ENCODE assay signal across 12 cellular contexts in genomic region chr9:14270358-14271077, GRCh38. TPM values are rescaled to one million over a fixed set of nuclear protein-coding genes. Genes with fewer than 3 reads are reported as not detected.
DNase-seq lines count a peak whose midpoint lies in the region; ATAC-seq and TF ChIP-seq lines count a peak whose summit lies in the region.
"Had no signal": no experiment of that assay in that cellular context is flagged by ENCODE, and none has a peak within 500 bp of the region (broad histone marks: within the 10 kb centered on the region; RNA-seq: fewer than 3 reads in every experiment).

No MANE protein-coding gene starts in this region.

- TF ChIP-seq RAD21 in IMR-90 (IDR thresholded peaks at IDR 0.05; ENCODE audit: low read length), result no peak

- H2AK5ac ChIP-seq in IMR-90 (ENCODE audit: low read depth, low read length), result no peak overlapping the region

- TF ChIP-seq CTCF in IMR-90 (conservative IDR thresholded peaks at IDR 0.05; ENCODE audit: low read depth, low read length) (no peak), sigmoid colon (IDR thresholded peaks at IDR 0.05) (no peak)

- intact Hi-C loops in IMR-90 (cut with micrococcal nuclease) (no loop called here), sigmoid colon (cut with DNase I) (loop anchor here (5.0 kb wide), 2 partner anchors 42 to 63 kb away; partner anchors contain the start of gene NFIB)

- no peak for TF ChIP-seq POLR2A in IMR-90 (IDR thresholded peaks at IDR 0.05; ENCODE audit: low read depth, low read length)
- TF ChIP-seq POLR2A in sigmoid colon (IDR thresholded peaks at IDR 0.05), result no peak

- H2BK5ac ChIP-seq in IMR-90 (ENCODE audit: low read depth, low read length, poor library complexity, severe bottlenecking), result no peak overlapping the region

- WGBS in IMR-90 (ENCODE audit: extremely low coverage in 2 of 2, insufficient read length in 1 of 2), 2 experiments, result no CpG with 5 or more reads among the region's 4 CpGs
- 65 to 83% methylated on average over 4 of the region's 4 CpGs for WGBS in sigmoid colon, 2 donors

- no TSS peak for BruUV-seq in IMR-90 (replicated peaks; lab: Mats Ljungman, UMichigan)

- no peak overlapping the region for H2BK15ac ChIP-seq in IMR-90 (ENCODE audit: low read depth, low read length)

- no peak overlapping the region for H2BK20ac ChIP-seq in IMR-90 (ENCODE audit: low read depth, low read length)

- H3K9me1 ChIP-seq in IMR-90 (ENCODE audit: insufficient read depth, low read length), result no peaks in the 10 kb centered on the region

- CTCF ChIA-PET in IMR-90 (lab: Yijun Ruan, JAX), result no interaction called here

- no peak overlapping the region for H4K8ac ChIP-seq in IMR-90 (ENCODE audit: low read depth in 2 of 2, low read length in 2 of 2)

- dilution Hi-C loops in IMR-90 (cut with HindIII; ENCODE audit: low sequenced_read_pairs, unreplicated experiment), result no loop called here

- H4K5ac ChIP-seq in IMR-90 (ENCODE audit: low read depth, low read length), result no peak overlapping the region

- no peak overlapping the region for H2AFZ ChIP-seq in IMR-90 (replicated peaks; ENCODE audit: low read length, poor library complexity)
- H2AFZ ChIP-seq: parathyroid adenoma had no signal

- H3K9me3 ChIP-seq in IMR-90 (ENCODE audit: control insufficient read depth, insufficient read depth, low read length), result no peaks in the 10 kb centered on the region
- H3K9me3 ChIP-seq in sigmoid colon, result no peaks in the 10 kb centered on the region
- H3K9me3 ChIP-seq: tibial nerve had no signal

- H3K79me1 ChIP-seq in IMR-90 (ENCODE audit: low read depth in 1 of 2, low read length in 2 of 2), result no peaks in the 10 kb centered on the region

- H3K27me3 ChIP-seq in IMR-90 (ENCODE audit: control insufficient read depth, insufficient read depth, low read length) (peaks cover 9% of the 10 kb centered on the region), sigmoid colon (no peaks in the 10 kb centered on the region)
- H3K27me3 ChIP-seq: tibial nerve had no signal

- H2BK120ac ChIP-seq in IMR-90 (ENCODE audit: low read depth, low read length), result no peak overlapping the region

- H3K4me1 ChIP-seq in IMR-90 (ENCODE audit: control insufficient read depth, insufficient read depth, low read length) (peaks cover 2% of the 10 kb centered on the region; the same call in 1 of the 2 replicates), sigmoid colon (peaks cover 0 to 63% (median 54%) of the 10 kb centered on the region in 4 donors)
- H3K4me1 ChIP-seq: parathyroid adenoma had no signal

- H3K4me3 Mint-ChIP-seq in stimulated activated naive CD8-positive, alpha-beta T cell treated with anti-CD3 and anti-CD28 coated beads, Interleukin-15, amount 100 ng/mL, for 72 hours, result no peak overlapping the region
- no peak overlapping the region for H3K4me3 Mint-ChIP-seq in naive thymus-derived CD8-positive, alpha-beta T cell
- H3K4me3 Mint-ChIP-seq: activated CD4-positive, alpha-beta T cell treated with anti-CD3 and anti-CD28 coated beads for 36 hours; activated naive CD4-positive, alpha-beta T cell treated with anti-CD3 and anti-CD28 coated beads, Interleukin-2, amount 50 U/mL, for 24 hours had no signal

- no peak overlapping the region for H3K9ac ChIP-seq in IMR-90 (ENCODE audit: low read depth, low read length)
- H3K9ac ChIP-seq: parathyroid adenoma had no signal

- no peak overlapping the region for H3K27ac Mint-ChIP-seq in stimulated activated naive CD8-positive, alpha-beta T cell treated with anti-CD3 and anti-CD28 coated beads, Interleukin-15, amount 100 ng/mL, for 72 hours
- H3K27ac Mint-ChIP-seq in naive thymus-derived CD8-positive, alpha-beta T cell, result no peak overlapping the region
- H3K27ac Mint-ChIP-seq: activated CD4-positive, alpha-beta T cell treated with anti-CD3 and anti-CD28 coated beads for 36 hours; activated naive CD4-positive, alpha-beta T cell treated with anti-CD3 and anti-CD28 coated beads, Interleukin-2, amount 50 U/mL, for 24 hours had no signal

- ATAC-seq in IMR-90 (ENCODE audit: low read depth), result no peak; the same call in 1 of the 2 replicates
- peak; percentile 80 for ATAC-seq in SK-N-SH treated with all-trans-retinoic acid at 6 μM for 48 hours
- no peak for ATAC-seq in stimulated activated naive CD8-positive, alpha-beta T cell treated with anti-CD3 and anti-CD28 coated beads, Interleukin-15, amount 100 ng/mL, for 72 hours
- no peak for ATAC-seq in naive thymus-derived CD8-positive, alpha-beta T cell
- ATAC-seq: activated CD4-positive, alpha-beta T cell treated with anti-CD3 and anti-CD28 coated beads for 36 hours had no signal

- no peak overlapping the region for H2AK9ac ChIP-seq in IMR-90 (replicated peaks; ENCODE audit: low read depth, low read length, poor library complexity)

- no peaks in the 10 kb centered on the region for H3K36me3 Mint-ChIP-seq in naive thymus-derived CD8-positive, alpha-beta T cell
- H3K36me3 Mint-ChIP-seq: activated naive CD4-positive, alpha-beta T cell treated with anti-CD3 and anti-CD28 coated beads, Interleukin-2, amount 50 U/mL, for 24 hours had no signal

- POLR2A ChIA-PET in IMR-90 (lab: Charles Lee; ENCODE audit: unreplicated experiment), result no interaction called here
- POLR2A ChIA-PET in naive thymus-derived CD8-positive, alpha-beta T cell (lab: Charles Lee), result no interaction called here

- no peak overlapping the region for H3K27ac ChIP-seq in IMR-90 (ENCODE audit: insufficient read depth, low read length)
- peak overlapping the region in 3 of 4 donors; percentile 59 to 81 (median 75) for H3K27ac ChIP-seq in sigmoid colon
- H3K27ac ChIP-seq: parathyroid adenoma had no signal

- peak; percentile 51 for DNase-seq in IMR-90
- DNase-seq in fibroblast of the conjunctiva (ENCODE audit: low read depth), result peak; percentile 63
- DNase-seq in sigmoid colon, result peak; percentile 75
- no peak for DNase-seq in stimulated activated naive CD8-positive, alpha-beta T cell treated with anti-CD3 and anti-CD28 coated beads, Interleukin-15, amount 100 ng/mL, for 72 hours
- DNase-seq in naive thymus-derived CD8-positive, alpha-beta T cell, result no peak
- no peak for DNase-seq in stimulated activated CD4-positive, alpha-beta T cell treated with anti-CD3 and anti-CD28 coated beads, Interleukin-4, amount 100 ng/mL, for 24 hours
- DNase-seq: activated CD4-positive, alpha-beta T cell treated with anti-CD3 and anti-CD28 coated beads for 36 hours; T-helper 2 cell had no signal

- peaks cover 37% of the 10 kb centered on the region for H3K27me3 Mint-ChIP-seq in stimulated activated naive CD8-positive, alpha-beta T cell treated with anti-CD3 and anti-CD28 coated beads, Interleukin-15, amount 100 ng/mL, for 72 hours
- H3K27me3 Mint-ChIP-seq in naive thymus-derived CD8-positive, alpha-beta T cell, result peaks cover 9 to 43% (median 18%) of the 10 kb centered on the region in 5 donors

- peak in 2 of 4 donors; percentile 23 to 63 for TF ChIP-seq EP300 in sigmoid colon (IDR thresholded peaks at IDR 0.05)

- H3K4me3 ChIP-seq in IMR-90 (ENCODE audit: insufficient read depth, low read depth, low read length), result no peak overlapping the region
- peak overlapping the region in 2 of 4 donors; percentile 1 to 14 for H3K4me3 ChIP-seq in sigmoid colon
- H3K4me3 ChIP-seq: tibial nerve had no signal

- no peak overlapping the region for H3K4me2 ChIP-seq in IMR-90 (ENCODE audit: low read depth, low read length)

- H3K4me1 Mint-ChIP-seq in stimulated activated naive CD8-positive, alpha-beta T cell treated with anti-CD3 and anti-CD28 coated beads, Interleukin-15, amount 100 ng/mL, for 72 hours, result no peaks in the 10 kb centered on the region
- peaks cover 0 to 6% (median 2%) of the 10 kb centered on the region in 4 donors for H3K4me1 Mint-ChIP-seq in naive thymus-derived CD8-positive, alpha-beta T cell
- H3K4me1 Mint-ChIP-seq: activated naive CD4-positive, alpha-beta T cell treated with anti-CD3 and anti-CD28 coated beads, Interleukin-2, amount 50 U/mL, for 24 hours had no signal

- no peaks in the 10 kb centered on the region for H4K20me1 ChIP-seq in IMR-90 (ENCODE audit: insufficient read depth, low read length)

- peaks cover 6 to 9% of the 10 kb centered on the region in 2 donors for H3K9me3 Mint-ChIP-seq in stimulated activated naive CD8-positive, alpha-beta T cell treated with anti-CD3 and anti-CD28 coated beads, Interleukin-15, amount 100 ng/mL, for 72 hours
- peaks cover 0 to 12% (median 2%) of the 10 kb centered on the region in 9 donors for H3K9me3 Mint-ChIP-seq in naive thymus-derived CD8-positive, alpha-beta T cell

- H3K56ac ChIP-seq in IMR-90 (ENCODE audit: extremely low read depth, insufficient read depth, low read length), result no peak overlapping the region

- no peak overlapping the region for H4K91ac ChIP-seq in IMR-90 (ENCODE audit: insufficient read depth, low read depth, low read length)

- no peak overlapping the region for H3K23ac ChIP-seq in IMR-90 (ENCODE audit: low read depth, low read length)

- H3K18ac ChIP-seq in IMR-90 (ENCODE audit: low read depth, low read length), result no peak overlapping the region

- H3K4ac ChIP-seq in IMR-90 (ENCODE audit: low read depth, low read length), result no peak overlapping the region

- no peaks in the 10 kb centered on the region for H3K36me3 ChIP-seq in IMR-90 (ENCODE audit: control insufficient read depth, insufficient read depth, low read length)
- no peaks in the 10 kb centered on the region for H3K36me3 ChIP-seq in sigmoid colon
- H3K36me3 ChIP-seq: tibial nerve had no signal

- no peak overlapping the region for H3K14ac ChIP-seq in IMR-90 (replicated peaks; ENCODE audit: low read depth, low read length)

- in situ Hi-C loops in IMR-90 (cut with MboI; ENCODE audit: low sequenced_read_pairs), result no loop called here

TF ChIP-seq in IMR-90, 13 proteins besides CTCF, POLR2A, EP300 and RAD21 (continues in another document):
- no peak for TF ChIP-seq MAZ (IDR thresholded peaks at IDR 0.05; ENCODE audit: borderline replicate concordance, low read depth, low read length)
- TF ChIP-seq CEBPB (IDR thresholded peaks at IDR 0.05; ENCODE audit: low read depth, low read length), result no peak
- TF ChIP-seq MXI1 (IDR thresholded peaks at IDR 0.05; ENCODE audit: borderline replicate concordance, low read depth, low read length), result no peak
- no peak for TF ChIP-seq BHLHE40 (IDR thresholded peaks at IDR 0.05; ENCODE audit: low read depth, low read length)

TF ChIP-seq in SK-N-SH treated with all-trans-retinoic acid at 6 μM for 48 hours, 23 proteins besides CTCF, POLR2A, EP300 and RAD21 (continues in another document):
- 0 out of 2 replicates have a peak, but pooled peaks have one; percentile 31 for TF ChIP-seq ZFP30 (CRISPR knock-in tag; IDR thresholded peaks at IDR 0.05)
- peak; percentile 43; the same call in 1 of the 2 replicates for TF ChIP-seq SNAI2 (CRISPR knock-in tag; IDR thresholded peaks at IDR 0.05)
- peak; percentile 29 for TF ChIP-seq ISL1 (CRISPR knock-in tag; IDR thresholded peaks at IDR 0.05)
- no peak for TF ChIP-seq OSR1 (CRISPR knock-in tag; IDR thresholded peaks at IDR 0.05)
- TF ChIP-seq GLIS3 (CRISPR knock-in tag; IDR thresholded peaks at IDR 0.05), result 0 out of 2 replicates have a peak, but pooled peaks have one; percentile 19

RNA-seq across cellular contexts. Expression of gene NFIB, which starts 43.4 kb away (rescaled TPM):
- total RNA-seq in IMR-90 (2012; rRNA removed) (2.0 and 2.2 TPM in 2 replicates), sigmoid colon (100 to 1,000 TPM in 1 of 4 donors, 10 to 100 TPM in 3; 45.3 to 129 (median 59.9) TPM)
- polyA plus RNA-seq in IMR-90 (2012; rRNA removed) (1.2 and 1.4 TPM in 2 replicates), sigmoid colon (10 to 100 TPM in 1 of 3 donors, 1 to 10 TPM in 2; 3.7 to 12.5 (median 4.8) TPM)
- 0.55 and 0.99 TPM in 2 replicates for polyA plus RNA-seq in IMR-90 (2012; cell fraction: cytosol; rRNA removed)
- 0.38 and 2.1 TPM in 2 replicates for polyA plus RNA-seq in IMR-90 (2012; cell fraction: nucleus; rRNA removed; ENCODE audit: low replicate concordance)
- not detected for total RNA-seq in naive thymus-derived CD8-positive, alpha-beta T cell
- under 1 TPM in 1 of 3 donors, not detected in 2; 0.22 TPM for polyA plus RNA-seq in naive thymus-derived CD8-positive, alpha-beta T cell
- total RNA-seq: activated CD4-positive, alpha-beta T cell treated with anti-CD3 and anti-CD28 coated beads for 36 hours had no signal

Comparison
In these comparisons a context has a peak if more than half of its experiments do, and no peak if none do; other contexts are left out.
1. DNase-seq: peak in IMR-90 (single experiment), fibroblast of the conjunctiva (single experiment) and sigmoid colon (single experiment); none in stimulated activated naive CD8-positive, alpha-beta T cell treated with anti-CD3 and anti-CD28 coated beads, Interleukin-15, amount 100 ng/mL, for 72 hours (0 of 2), naive thymus-derived CD8-positive, alpha-beta T cell (0 of 10) and stimulated activated CD4-positive, alpha-beta T cell treated with anti-CD3 and anti-CD28 coated beads, Interleukin-4, amount 100 ng/mL, for 24 hours (single experiment).
2. RNA of gene NFIB, which starts 43.4 kb away (total RNA-seq): 45.3 to 129 TPM in sigmoid colon; 2.0 to 2.2 TPM in IMR-90 and not detected in naive thymus-derived CD8-positive, alpha-beta T cell; every median in the first group is over 10 times any median in the second.